16 cellular contexts compared by ENCODE assay signal in genomic region chr16:80627108-80627507, GRCh38.
A peak's percentile ranks its signal among the peaks of the same experiment; 100 is the strongest.
DNase-seq lines count a peak whose midpoint lies in the region; ATAC-seq and TF ChIP-seq lines count a peak whose summit lies in the region.
"Had no signal": no experiment of that assay in that cellular context is flagged by ENCODE, and none has a peak within 500 bp of the region (broad histone marks: within the 10 kb centered on the region; RNA-seq: fewer than 3 reads in every experiment).

No MANE protein-coding gene starts in this region.

- H3K9me3 ChIP-seq in transverse colon (no peaks in the 10 kb centered on the region), esophagus squamous epithelium (no peaks in the 10 kb centered on the region)
- H3K9me3 ChIP-seq: body of pancreas had no signal

- TF ChIP-seq EP300 in transverse colon (IDR thresholded peaks at IDR 0.05; ENCODE audit: low read depth): no peak

- H3K27me3 ChIP-seq in GM06990 (replicated peaks; ENCODE audit: control insufficient read depth, insufficient read depth, low read length) (no peaks in the 10 kb centered on the region), transverse colon (no peaks in the 10 kb centered on the region), esophagus squamous epithelium (no peaks in the 10 kb centered on the region)
- H3K27me3 ChIP-seq: body of pancreas had no signal

- peaks cover 16% of the 10 kb centered on the region for H3K9me3 Mint-ChIP-seq in activated naive CD4-positive, alpha-beta T cell treated with anti-CD3 and anti-CD28 coated beads, Interleukin-2, amount 10 ng/mL, durations not matched to agents 7 days and 5 days
- H3K9me3 Mint-ChIP-seq in activated naive CD4-positive, alpha-beta T cell treated with anti-CD3 and anti-CD28 coated beads for 36 hours: peaks cover 6% of the 10 kb centered on the region

- no peaks in the 10 kb centered on the region for H3K4me1 Mint-ChIP-seq in activated naive CD4-positive, alpha-beta T cell treated with anti-CD3 and anti-CD28 coated beads, Interleukin-2, amount 10 ng/mL, durations not matched to agents 7 days and 5 days
- H3K4me1 Mint-ChIP-seq in activated naive CD4-positive, alpha-beta T cell treated with anti-CD3 and anti-CD28 coated beads for 36 hours (ENCODE audit: low read depth): no peaks in the 10 kb centered on the region

- TF ChIP-seq CTCF in GM06990 (IDR thresholded peaks at IDR 0.05; ENCODE audit: insufficient read depth, low read length, poor library complexity, severe bottlenecking) (no peak), transverse colon (IDR thresholded peaks at IDR 0.05) (no peak), esophagus squamous epithelium (IDR thresholded peaks at IDR 0.05) (no peak)

- CTCF ChIA-PET in activated naive CD4-positive, alpha-beta T cell treated with anti-CD3 and anti-CD28 coated beads, Interleukin-2, amount 10 ng/mL, durations not matched to agents 7 days and 5 days (lab: Charles Lee): interaction anchor here (0.9 kb wide), 1 partner anchor 100 kb away, joined by 6 read pairs; no protein-coding TSS in a partner anchor
- CTCF ChIA-PET in activated naive CD4-positive, alpha-beta T cell treated with anti-CD3 and anti-CD28 coated beads for 36 hours (lab: Charles Lee): no interaction called here

- H3K4me3 ChIP-seq in GM06990 (replicated peaks; ENCODE audit: low read depth, low read length) (no peak overlapping the region), transverse colon (no peak overlapping the region), esophagus squamous epithelium (no peak overlapping the region)
- H3K4me3 ChIP-seq: body of pancreas, PC-9 had no signal

- H3K27ac Mint-ChIP-seq in activated naive CD4-positive, alpha-beta T cell treated with anti-CD3 and anti-CD28 coated beads, Interleukin-2, amount 10 ng/mL, durations not matched to agents 7 days and 5 days: no peak overlapping the region
- no peak overlapping the region for H3K27ac Mint-ChIP-seq in activated naive CD4-positive, alpha-beta T cell treated with anti-CD3 and anti-CD28 coated beads for 36 hours
- H3K27ac Mint-ChIP-seq: activated CD4-positive, alpha-beta T cell treated with anti-CD3 and anti-CD28 coated beads, Interleukin-2, amount 10 ng/mL, durations not matched to agents 7 days and 5 days had no signal

- ATAC-seq in GM18909 (IDR thresholded peaks at IDR 0.05; ENCODE audit: poor library complexity, unreplicated experiment) (peak; percentile 91), GM21576 (IDR thresholded peaks at IDR 0.05; ENCODE audit: unreplicated experiment) (peak; percentile 95), HG03095 (IDR thresholded peaks at IDR 0.05; ENCODE audit: unreplicated experiment) (peak; percentile 98)
- ATAC-seq: body of pancreas had no signal

- in situ Hi-C loops in transverse colon (cut with MboI; ENCODE audit: low pct_ligation_motif_present in 1 of 4, low pct_unique_long_range_greater_than_20kb in 1 of 4, low sequenced_read_pairs in 3 of 4): no loop called here

- H3K27me3 Mint-ChIP-seq in activated naive CD4-positive, alpha-beta T cell treated with anti-CD3 and anti-CD28 coated beads, Interleukin-2, amount 10 ng/mL, durations not matched to agents 7 days and 5 days: no peaks in the 10 kb centered on the region
- H3K27me3 Mint-ChIP-seq in activated naive CD4-positive, alpha-beta T cell treated with anti-CD3 and anti-CD28 coated beads for 36 hours (ENCODE audit: low read depth): no peaks in the 10 kb centered on the region
- H3K27me3 Mint-ChIP-seq: activated CD4-positive, alpha-beta T cell treated with anti-CD3 and anti-CD28 coated beads, Interleukin-2, amount 10 ng/mL, durations not matched to agents 7 days and 5 days had no signal

- H3K4me1 ChIP-seq in transverse colon (no peaks in the 10 kb centered on the region), esophagus squamous epithelium (no peaks in the 10 kb centered on the region)
- H3K4me1 ChIP-seq: body of pancreas had no signal

- intact Hi-C loops in transverse colon (cut with DNase I; ENCODE audit: low total_unique reads): no loop called here
- intact Hi-C loops in activated naive CD4-positive, alpha-beta T cell treated with anti-CD3 and anti-CD28 coated beads for 36 hours (cut with micrococcal nuclease): no loop called here
- intact Hi-C loops in esophagus squamous epithelium (cut with DNase I): no loop called here

- H3K27ac ChIP-seq in transverse colon: no peak overlapping the region
- no peak overlapping the region for H3K27ac ChIP-seq in esophagus squamous epithelium
- H3K27ac ChIP-seq: body of pancreas, PC-9 had no signal

- 59 to 64% methylated on average over 1 of the region's 1 CpG for WGBS in transverse colon (ENCODE audit: low coverage in 1 of 2), 2 donors
- 50 to 72% methylated on average over 1 of the region's 1 CpG for WGBS in esophagus squamous epithelium, 2 donors

- H3K36me3 ChIP-seq in GM06990 (ENCODE audit: control insufficient read depth, insufficient read depth, low read length) (no peaks in the 10 kb centered on the region), transverse colon (no peaks in the 10 kb centered on the region), esophagus squamous epithelium (peaks cover 0 to 6% (median 0%) of the 10 kb centered on the region in 3 donors)

- TF ChIP-seq POLR2A in transverse colon (IDR thresholded peaks at IDR 0.05) (no peak), esophagus squamous epithelium (IDR thresholded peaks at IDR 0.05) (no peak)

- no peak overlapping the region for H3K4me3 Mint-ChIP-seq in activated naive CD4-positive, alpha-beta T cell treated with anti-CD3 and anti-CD28 coated beads, Interleukin-2, amount 10 ng/mL, durations not matched to agents 7 days and 5 days
- no peak overlapping the region for H3K4me3 Mint-ChIP-seq in activated naive CD4-positive, alpha-beta T cell treated with anti-CD3 and anti-CD28 coated beads for 36 hours
- H3K4me3 Mint-ChIP-seq: activated CD4-positive, alpha-beta T cell treated with anti-CD3 and anti-CD28 coated beads, Interleukin-2, amount 10 ng/mL, durations not matched to agents 7 days and 5 days had no signal

- peak; percentile 38 for DNase-seq in GM06990 (ENCODE audit: extremely low read depth, insufficient read length)
- DNase-seq in transverse colon: no peak
- no peak for DNase-seq in activated naive CD4-positive, alpha-beta T cell treated with anti-CD3 and anti-CD28 coated beads, Interleukin-2, amount 10 ng/mL, durations not matched to agents 7 days and 5 days
- no peak for DNase-seq in activated naive CD4-positive, alpha-beta T cell treated with anti-CD3 and anti-CD28 coated beads for 36 hours
- DNase-seq in esophagus squamous epithelium (lab: John Stamatoyannopoulos, UW): no peak
- DNase-seq: activated CD4-positive, alpha-beta T cell treated with anti-CD3 and anti-CD28 coated beads, Interleukin-2, amount 10 ng/mL, durations not matched to agents 7 days and 5 days; body of pancreas; effector memory CD4-positive, alpha-beta T cell; foreskin melanocyte; H7; PC-9; posterior cingulate gyrus; stimulated activated CD4-positive, alpha-beta T cell treated with anti-CD3 and anti-CD28 coated beads, Interleukin-15, amount 100 ng/mL, for 24 hours had no signal

- H3K36me3 Mint-ChIP-seq in activated naive CD4-positive, alpha-beta T cell treated with anti-CD3 and anti-CD28 coated beads, Interleukin-2, amount 10 ng/mL, durations not matched to agents 7 days and 5 days: peaks cover 50% of the 10 kb centered on the region
- peaks cover 9% of the 10 kb centered on the region for H3K36me3 Mint-ChIP-seq in activated naive CD4-positive, alpha-beta T cell treated with anti-CD3 and anti-CD28 coated beads for 36 hours (ENCODE audit: low read depth)
